ENCODE assay signal across 19 cellular contexts in the genomic region with DNA sequence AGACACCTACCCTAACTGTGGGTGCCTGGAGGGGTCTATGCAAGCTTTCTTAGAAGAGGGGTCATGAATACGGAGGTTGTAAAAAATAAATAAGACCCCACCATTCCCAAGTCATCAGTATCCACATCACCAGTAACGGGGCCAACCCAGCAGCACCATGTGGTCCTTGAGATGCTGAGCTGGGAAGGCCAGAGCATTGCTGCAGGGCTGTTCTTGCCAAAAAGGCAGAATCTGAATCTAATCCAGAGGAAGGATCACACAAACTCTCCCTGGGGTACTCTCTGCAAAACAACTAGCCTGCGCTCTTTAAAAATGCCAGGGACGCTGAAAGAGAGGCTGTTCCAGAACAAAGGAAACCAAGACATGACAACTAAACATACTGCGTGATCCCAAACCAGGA. TPM values are rescaled to one million over a fixed set of nuclear protein-coding genes. Genes with fewer than 3 reads are reported as not detected.
A peak's percentile ranks its signal among the peaks of the same experiment; 100 is the strongest.
DNase-seq lines count a peak whose midpoint lies in the region; ATAC-seq, FAIRE-seq and TF ChIP-seq lines count a peak whose summit lies in the region.
"Had no signal": no experiment of that assay in that cellular context is flagged by ENCODE, and none has a peak within 500 bp of the region (broad histone marks: within the 10 kb centered on the region; RNA-seq: fewer than 3 reads in every experiment).

No MANE protein-coding gene starts in this region.

- H3K9me3 ChIP-seq in pancreas = no peaks in the 10 kb centered on the region

- H3K27me3 Mint-ChIP-seq in glutamatergic neuron (ENCODE audit: unreplicated experiment) = peaks cover 7% of the 10 kb centered on the region
- peaks cover 3% of the 10 kb centered on the region for H3K27me3 Mint-ChIP-seq in activated CD8-positive, alpha-beta T cell treated with anti-CD3 and anti-CD28 coated beads, Interleukin-2, amount 10 ng/mL, durations not matched to agents 7 days and 5 days (ENCODE audit: low read depth)

- no peak overlapping the region for H3K4me3 ChIP-seq in pancreas
- H3K4me3 ChIP-seq: BLaER1 treated with 17β-estradiol and CSF1 and Interleukin-3, amounts not matched to agents 10 nM and 100 nM had no signal

- FAIRE-seq in pancreas (lab: Jason Lieb, UNC) = no peak
- FAIRE-seq: A204.1, D721Med, GM18507, H1 had no signal

- POLR2A ChIA-PET in activated CD8-positive, alpha-beta T cell treated with anti-CD3 and anti-CD28 coated beads, Interleukin-2, amount 10 ng/mL, durations not matched to agents 7 days and 5 days (lab: Charles Lee) = no interaction called here

- H3K4me3 Mint-ChIP-seq in glutamatergic neuron (ENCODE audit: unreplicated experiment) = no peak overlapping the region
- no peak overlapping the region for H3K4me3 Mint-ChIP-seq in activated CD8-positive, alpha-beta T cell treated with anti-CD3 and anti-CD28 coated beads, Interleukin-2, amount 10 ng/mL, durations not matched to agents 7 days and 5 days
- H3K4me3 Mint-ChIP-seq: CD8-positive, alpha-beta memory T cell; HFFc6 had no signal

- no peaks in the 10 kb centered on the region for H3K36me3 ChIP-seq in pancreas
- H3K36me3 ChIP-seq: BLaER1 treated with 17β-estradiol and CSF1 and Interleukin-3, amounts not matched to agents 10 nM and 100 nM had no signal

- peak overlapping the region; percentile 48 for H3K27ac Mint-ChIP-seq in glutamatergic neuron (ENCODE audit: unreplicated experiment)
- H3K27ac Mint-ChIP-seq in activated CD8-positive, alpha-beta T cell treated with anti-CD3 and anti-CD28 coated beads, Interleukin-2, amount 10 ng/mL, durations not matched to agents 7 days and 5 days = no peak overlapping the region
- H3K27ac Mint-ChIP-seq: CD8-positive, alpha-beta memory T cell; HFFc6 had no signal

- H3K36me3 Mint-ChIP-seq in glutamatergic neuron (ENCODE audit: unreplicated experiment) = no peaks in the 10 kb centered on the region
- no peaks in the 10 kb centered on the region for H3K36me3 Mint-ChIP-seq in activated CD8-positive, alpha-beta T cell treated with anti-CD3 and anti-CD28 coated beads, Interleukin-2, amount 10 ng/mL, durations not matched to agents 7 days and 5 days (ENCODE audit: low read depth)

- peak overlapping the region; percentile 43 to 76 (median 70) for H3K27ac ChIP-seq in pancreas
- H3K27ac ChIP-seq: BLaER1 treated with 17β-estradiol and CSF1 and Interleukin-3, amounts not matched to agents 10 nM and 100 nM; KMS-11 had no signal

- peaks cover 8% of the 10 kb centered on the region for H3K9me3 Mint-ChIP-seq in glutamatergic neuron (ENCODE audit: unreplicated experiment)
- H3K9me3 Mint-ChIP-seq in activated CD8-positive, alpha-beta T cell treated with anti-CD3 and anti-CD28 coated beads, Interleukin-2, amount 10 ng/mL, durations not matched to agents 7 days and 5 days (ENCODE audit: insufficient read depth) = no peaks in the 10 kb centered on the region

- CTCF ChIA-PET in activated CD8-positive, alpha-beta T cell treated with anti-CD3 and anti-CD28 coated beads, Interleukin-2, amount 10 ng/mL, durations not matched to agents 7 days and 5 days (lab: Charles Lee) = interaction anchor here (0.7 kb wide), 1 partner anchor 573 kb away, joined by 3 read pairs; no protein-coding TSS in a partner anchor

- H3K27me3 ChIP-seq in pancreas = no peaks in the 10 kb centered on the region
- H3K27me3 ChIP-seq: BLaER1 treated with 17β-estradiol and CSF1 and Interleukin-3, amounts not matched to agents 10 nM and 100 nM had no signal

- intact Hi-C loops in Right ventricle myocardium superior (cut with DNase I) = no loop called here
- intact Hi-C loops in cardiac septum (cut with DNase I) = no loop called here
- intact Hi-C loops in pancreas (cut with DNase I) = no loop called here

- ATAC-seq in Right ventricle myocardium superior (ENCODE audit: poor library complexity) (peak; percentile 62), pancreas (no peak)
- no peak for ATAC-seq in activated CD8-positive, alpha-beta T cell treated with anti-CD3 and anti-CD28 coated beads, Interleukin-2, amount 10 ng/mL, durations not matched to agents 7 days and 5 days

- WGBS in pancreas, 2 donors = 83 to 88% methylated on average over 5 of the region's 5 CpGs

- H3K4me1 ChIP-seq in pancreas = peaks cover 6 to 18% (median 8%) of the 10 kb centered on the region in 3 donors

- TF ChIP-seq CTCF in glutamatergic neuron (IDR thresholded peaks at IDR 0.05; ENCODE audit: partially characterized antibody, unreplicated experiment) = no peak
- TF ChIP-seq CTCF in pancreas (IDR thresholded peaks at IDR 0.05) = no peak

- DNase-seq in Right ventricle myocardium superior = peak; percentile 40
- DNase-seq in cardiac septum (ENCODE audit: low spot score) = no peak
- DNase-seq in glutamatergic neuron = no peak
- DNase-seq in pancreas = peak in 1 of 6 donors; percentile 16
- no peak for DNase-seq in NCI-H1694 treated with DMSO at 0.1 percent for 48 hours (lab: John Stamatoyannopoulos, UW)
- no peak for DNase-seq in activated CD8-positive, alpha-beta T cell treated with anti-CD3 and anti-CD28 coated beads, Interleukin-2, amount 10 ng/mL, durations not matched to agents 7 days and 5 days
- no peak for DNase-seq in NCI-H1436 (lab: John Stamatoyannopoulos, UW)
- DNase-seq: CD8-positive, alpha-beta memory T cell; DMS79 treated with DMSO at 0.1 percent for 48 hours; HFFc6; NCI-H2107; NCI-H2227 treated with DMSO at 0.1 percent for 48 hours; NCI-H524 had no signal

- peaks cover 11% of the 10 kb centered on the region for H3K4me1 Mint-ChIP-seq in glutamatergic neuron (ENCODE audit: low read depth, unreplicated experiment)
- no peaks in the 10 kb centered on the region for H3K4me1 Mint-ChIP-seq in activated CD8-positive, alpha-beta T cell treated with anti-CD3 and anti-CD28 coated beads, Interleukin-2, amount 10 ng/mL, durations not matched to agents 7 days and 5 days (ENCODE audit: low read depth)
- H3K4me1 Mint-ChIP-seq: CD8-positive, alpha-beta memory T cell had no signal

RNA-seq across cellular contexts. Expression of a gene that starts 43.2 kb away (rescaled TPM):
- total RNA-seq in Right ventricle myocardium superior (47.5 TPM), cardiac septum (61.8 TPM), glutamatergic neuron (ENCODE audit: unreplicated experiment) (113 TPM), pancreas (100 to 1,000 TPM in 3 of 6 donors, 10 to 100 TPM in 3; 64.3 to 138 (median 109) TPM)
- polyA plus RNA-seq in pancreas = 10 to 100 TPM; 11.5 to 37.0 TPM
- 100 to 1,000 TPM; 122 to 130 TPM for total RNA-seq in activated CD8-positive, alpha-beta T cell treated with anti-CD3 and anti-CD28 coated beads, Interleukin-2, amount 10 ng/mL, durations not matched to agents 7 days and 5 days
